27 cellular contexts compared by ENCODE assay signal in genomic region chr6:66995669-66996068, GRCh38.
"Had no signal": no experiment of that assay in that cellular context is flagged by ENCODE, and none has a peak within 500 bp of the region (broad histone marks: within the 10 kb centered on the region; RNA-seq: fewer than 3 reads in every experiment).

No MANE protein-coding gene starts in this region.

- H3K27me3 ChIP-seq: stomach, suprapubic skin, testis, thyroid gland, tibial artery, tibial nerve, transverse colon, upper lobe of left lung, upper lobe of right lung, uterus, vagina had no signal

- DNase-seq: stimulated activated CD4-positive, alpha-beta T cell treated with anti-CD3 and anti-CD28 coated beads, Interleukin-2, amount 100 ng/mL, for 48 hours; stimulated activated CD4-positive, alpha-beta T cell treated with anti-CD3 and anti-CD28 coated beads, Interleukin-4, amount 100 ng/mL, for 1 hour; stimulated activated CD4-positive, alpha-beta T cell treated with anti-CD3 and anti-CD28 coated beads, Interleukin-4, amount 100 ng/mL, for 24 hours; stimulated activated CD4-positive, alpha-beta T cell treated with anti-CD3 and anti-CD28 coated beads, Interleukin-4, amount 100 ng/mL, for 4 hours; stimulated activated CD8-positive, alpha-beta memory T cell treated with anti-CD3 and anti-CD28 coated beads, Interleukin-4, amount 100 ng/mL, for 48 hours; stimulated activated naive B cell treated with anti-CD40 and anti-IgM and Interleukin-4, amounts not matched to agents 10 μg/mL and 1 μg/mL and 100 μg/mL, for 72 hours; stimulated activated naive CD4-positive, alpha-beta T cell; stimulated activated naive CD4-positive, alpha-beta T cell treated with Interleukin-2 at 50 U/mL for 16 hours; stimulated activated naive CD8-positive, alpha-beta T cell treated with anti-CD3 and anti-CD28 coated beads, Interleukin-15, amount 100 ng/mL, for 72 hours; stimulated activated naive CD8-positive, alpha-beta T cell treated with anti-CD3 and anti-CD28 coated beads, Interleukin-15, Interleukin-2, amounts not matched to agents 100 U/mL and 50 U/mL, for 24 hours; stomach; substantia nigra; testis; thyroid gland; tibial artery; transverse colon; trophoblast cell; upper lobe of left lung; upper lobe of right lung; uterus had no signal

- H3K4me3 ChIP-seq: stomach, suprapubic skin, testis, thoracic aorta, thyroid gland, tibial artery, tibial nerve, transverse colon, upper lobe of left lung, upper lobe of right lung, uterus, vagina had no signal

- H3K36me3 ChIP-seq: stomach, suprapubic skin, thoracic aorta, thyroid gland, tibial artery, tibial nerve, transverse colon, upper lobe of left lung, upper lobe of right lung, uterus, vagina had no signal

- FAIRE-seq: urothelium cell line had no signal

- ATAC-seq: stimulated activated effector memory CD8-positive, alpha-beta T cell treated with anti-CD3 and anti-CD28 coated beads, Interleukin-12 subunit alpha, Interleukin-12 subunit beta, amount 100 ng/mL, for 72 hours; stimulated activated memory B cell treated with anti-CD40 and anti-IgM and Interleukin-4, amounts not matched to agents 10 μg/mL and 1 μg/mL and 100 μg/mL, for 72 hours; stimulated activated naive B cell treated with anti-CD40 and anti-IgM and Interleukin-4, amounts not matched to agents 10 μg/mL and 1 μg/mL and 100 μg/mL, for 72 hours; stimulated activated naive CD8-positive, alpha-beta T cell treated with anti-CD3 and anti-CD28 coated beads, Interleukin-15, amount 100 ng/mL, for 72 hours; stimulated activated naive CD8-positive, alpha-beta T cell treated with anti-CD3 and anti-CD28 coated beads, Interleukin-15, Interleukin-2, amounts not matched to agents 100 U/mL and 50 U/mL, for 24 hours; upper lobe of right lung had no signal

- H3K9me3 ChIP-seq: suprapubic skin, testis, thoracic aorta, thyroid gland, tibial artery, transverse colon, upper lobe of right lung, vagina had no signal

- H3K4me1 ChIP-seq: stomach, suprapubic skin, testis, thyroid gland, tibial artery, tibial nerve, transverse colon, upper lobe of left lung, upper lobe of right lung, uterus, vagina had no signal

- H3K27ac ChIP-seq: stomach, suprapubic skin, testis, thoracic aorta, thyroid gland, tibial artery, tibial nerve, transverse colon, upper lobe of left lung, upper lobe of right lung, uterus, vagina had no signal
